In the genomic region with DNA sequence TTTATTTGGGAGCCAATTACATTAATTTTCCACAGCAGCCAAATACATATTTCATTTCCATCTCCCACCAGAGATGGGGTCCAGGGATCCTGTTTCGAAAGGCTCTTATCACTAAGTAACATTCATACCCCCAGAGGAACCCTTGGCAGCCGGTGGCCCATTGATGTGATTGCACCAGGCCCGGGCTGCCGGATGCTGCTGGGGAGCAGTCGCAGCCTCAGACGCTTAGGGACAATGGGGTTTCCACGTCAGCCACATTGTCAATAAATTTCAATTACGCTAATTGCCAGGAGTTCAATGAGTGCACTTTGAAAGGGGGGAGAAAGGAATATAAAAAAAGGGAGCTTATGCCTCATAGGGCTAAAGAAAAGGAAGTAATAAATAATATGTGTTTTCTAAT, we compare ENCODE assay signal across 20 cellular contexts.
"Had no signal": no experiment of that assay in that cellular context is flagged by ENCODE, and none has a peak within 500 bp of the region (broad histone marks: within the 10 kb centered on the region; RNA-seq: fewer than 3 reads in every experiment).

No MANE protein-coding gene starts in this region.

- H3K4me3 ChIP-seq: dorsolateral prefrontal cortex, right lobe of liver, upper lobe of left lung had no signal

- H3K4me3 Mint-ChIP-seq: activated CD4-positive, alpha-beta T cell treated with anti-CD3 and anti-CD28 coated beads, Interleukin-2, amount 10 ng/mL, durations not matched to agents 24 days and 14 days; activated CD8-positive, alpha-beta T cell treated with anti-CD3 and anti-CD28 coated beads, Interleukin-2, amount 10 ng/mL, durations not matched to agents 7 days and 5 days; activated naive CD4-positive, alpha-beta T cell treated with anti-CD3 and anti-CD28 coated beads for 36 hours; activated T-cell treated with anti-CD3 and anti-CD28 coated beads, Interleukin-2, amount 50 U/mL, for 24 hours; naive thymus-derived CD4-positive, alpha-beta T cell; stimulated activated naive CD8-positive, alpha-beta T cell treated with anti-CD3 and anti-CD28 coated beads, Interleukin-15, amount 100 ng/mL, for 72 hours had no signal

- H3K27me3 ChIP-seq: brain microvascular endothelial cell, foreskin keratinocyte, neutrophil, right lobe of liver, upper lobe of left lung had no signal

- H3K27ac Mint-ChIP-seq: activated CD4-positive, alpha-beta T cell treated with anti-CD3 and anti-CD28 coated beads, Interleukin-2, amount 10 ng/mL, durations not matched to agents 24 days and 14 days; activated CD8-positive, alpha-beta T cell treated with anti-CD3 and anti-CD28 coated beads, Interleukin-2, amount 10 ng/mL, durations not matched to agents 7 days and 5 days; activated naive CD4-positive, alpha-beta T cell treated with anti-CD3 and anti-CD28 coated beads for 36 hours; activated T-cell treated with anti-CD3 and anti-CD28 coated beads, Interleukin-2, amount 50 U/mL, for 24 hours; activated T-helper 2 cell treated with anti-CD3 and anti-CD28 coated beads, Interferon-gamma antibody, Interleukin-2, Interleukin-4, amounts not matched to agents 10 μg/mL and 5 μg/mL and 100 μg/mL, durations not matched to agents 14 hours and 24 hours and 36 hours; naive thymus-derived CD4-positive, alpha-beta T cell; stimulated activated naive CD8-positive, alpha-beta T cell treated with anti-CD3 and anti-CD28 coated beads, Interleukin-15, amount 100 ng/mL, for 72 hours had no signal

- H3K36me3 Mint-ChIP-seq: naive thymus-derived CD4-positive, alpha-beta T cell had no signal

- DNase-seq: activated CD4-positive, alpha-beta T cell treated with anti-CD3 and anti-CD28 coated beads, Interleukin-2, amount 10 ng/mL, durations not matched to agents 24 days and 14 days; activated CD8-positive, alpha-beta T cell treated with anti-CD3 and anti-CD28 coated beads, Interleukin-2, amount 10 ng/mL, durations not matched to agents 7 days and 5 days; activated naive CD4-positive, alpha-beta T cell treated with anti-CD3 and anti-CD28 coated beads for 36 hours; activated T-cell treated with anti-CD3 and anti-CD28 coated beads, Interleukin-2, amount 50 U/mL, for 24 hours; brain microvascular endothelial cell; central memory CD4-positive, alpha-beta T cell; dorsolateral prefrontal cortex; foreskin keratinocyte; hippocampal formation; left cardiac atrium; mesendoderm; naive thymus-derived CD4-positive, alpha-beta T cell; right lobe of liver; small intestine; stimulated activated CD4-positive, alpha-beta T cell treated with anti-CD3 and anti-CD28 coated beads, Interleukin-4, amount 100 ng/mL, for 1 hour; stimulated activated naive CD8-positive, alpha-beta T cell treated with anti-CD3 and anti-CD28 coated beads, Interleukin-15, amount 100 ng/mL, for 72 hours; T-helper 9 cell had no signal

- H3K4me1 Mint-ChIP-seq: activated CD4-positive, alpha-beta T cell treated with anti-CD3 and anti-CD28 coated beads, Interleukin-2, amount 10 ng/mL, durations not matched to agents 24 days and 14 days; stimulated activated naive CD8-positive, alpha-beta T cell treated with anti-CD3 and anti-CD28 coated beads, Interleukin-15, amount 100 ng/mL, for 72 hours had no signal

- H3K9me3 ChIP-seq: neutrophil, right lobe of liver, upper lobe of left lung had no signal

- H3K9me3 Mint-ChIP-seq: activated naive CD4-positive, alpha-beta T cell treated with anti-CD3 and anti-CD28 coated beads for 36 hours had no signal

- H3K36me3 ChIP-seq: brain microvascular endothelial cell, neutrophil, right lobe of liver, upper lobe of left lung had no signal

- H3K27me3 Mint-ChIP-seq: activated CD4-positive, alpha-beta T cell treated with anti-CD3 and anti-CD28 coated beads, Interleukin-2, amount 10 ng/mL, durations not matched to agents 24 days and 14 days; activated T-cell treated with anti-CD3 and anti-CD28 coated beads, Interleukin-2, amount 50 U/mL, for 24 hours; naive thymus-derived CD4-positive, alpha-beta T cell; stimulated activated naive CD8-positive, alpha-beta T cell treated with anti-CD3 and anti-CD28 coated beads, Interleukin-15, amount 100 ng/mL, for 72 hours had no signal
